1 cellular context compared by ENCODE assay signal in the genomic region with DNA sequence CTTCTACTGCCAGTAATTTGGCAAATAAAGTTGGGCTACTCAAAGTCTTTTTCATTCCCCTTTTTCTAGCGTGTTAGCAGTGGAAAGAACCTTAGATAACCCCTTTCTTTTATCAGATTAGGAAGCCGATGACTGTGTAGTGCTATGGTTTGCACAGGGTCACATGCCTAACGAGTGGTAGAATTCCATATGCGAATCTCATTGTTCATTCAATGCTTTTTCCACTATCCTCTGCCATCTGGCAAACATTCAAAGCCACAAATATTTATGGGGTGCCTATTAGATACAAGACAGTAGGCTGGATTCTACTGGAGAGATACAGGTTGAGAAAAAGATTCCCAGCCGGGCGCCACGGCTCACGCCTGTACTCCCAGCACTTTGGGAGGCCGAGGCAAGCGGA.
TF ChIP-seq lines count a peak whose summit lies in the region.

No MANE protein-coding gene starts in this region.

TF ChIP-seq in GM23338, 12 proteins besides CTCF, POLR2A, EP300 and RAD21 (continued from another document):
- no peak for TF ChIP-seq ZNF462 (CRISPR knock-in tag; IDR thresholded peaks at IDR 0.05)
- TF ChIP-seq EZH2 (IDR thresholded peaks at IDR 0.05; ENCODE audit: low read depth, unreplicated experiment), result no peak
- no peak for TF ChIP-seq REST (IDR thresholded peaks at IDR 0.05; ENCODE audit: unreplicated experiment)
- no peak for TF ChIP-seq POLR2AphosphoS5 (IDR thresholded peaks at IDR 0.05; ENCODE audit: low read depth)
- TF ChIP-seq STAT1 (IDR thresholded peaks at IDR 0.05; ENCODE audit: unreplicated experiment), result no peak
